ENCODE assay signal across 8 cellular contexts in the genomic region with DNA sequence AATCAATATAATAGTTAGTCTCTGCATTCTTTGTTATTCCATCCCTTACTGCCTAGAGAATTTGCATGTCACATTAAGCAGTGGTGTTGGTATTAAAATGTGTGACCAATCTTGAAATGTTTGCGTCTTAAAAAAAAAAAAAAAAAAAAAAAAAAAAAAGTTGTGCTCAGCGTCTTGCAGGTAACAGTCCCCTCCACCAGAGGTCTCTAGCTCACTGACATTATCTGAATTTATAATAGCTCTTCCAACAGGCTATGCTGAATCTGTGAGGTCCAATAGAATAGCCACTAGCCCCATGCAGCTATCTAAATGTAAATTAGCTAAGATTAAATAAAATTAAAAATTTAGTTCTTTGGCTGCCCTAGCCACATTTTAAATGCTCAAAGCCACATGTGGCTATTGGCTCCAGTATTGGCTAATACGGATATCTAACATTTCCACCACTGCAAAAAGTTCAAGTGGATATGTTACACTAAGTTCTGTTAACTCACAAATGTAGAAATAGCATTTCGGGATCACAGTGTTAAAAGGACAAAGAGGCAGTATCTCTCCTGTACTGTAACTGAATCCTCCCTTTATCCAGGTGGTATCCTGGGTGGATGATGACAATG. TPM values are rescaled to one million over a fixed set of nuclear protein-coding genes. Genes with fewer than 3 reads are reported as not detected.
DNase-seq lines count a peak whose midpoint lies in the region; ATAC-seq and TF ChIP-seq lines count a peak whose summit lies in the region.

No MANE protein-coding gene starts in this region.

- WGBS in liver = 33% methylated on average over 4 of the region's 4 CpGs

- no peak overlapping the region for H3K27ac ChIP-seq in breast epithelium
- H3K27ac ChIP-seq in liver (ENCODE audit: low read depth in 1 of 2, low read length in 2 of 2) = no peak overlapping the region

- intact Hi-C loops in breast epithelium (cut with DNase I; ENCODE audit: low total_unique reads) = no loop called here

- TF ChIP-seq RAD21 in liver (IDR thresholded peaks at IDR 0.05) = peak; percentile 72 to 78

- H3K9me3 ChIP-seq in breast epithelium (no peaks in the 10 kb centered on the region), liver (ENCODE audit: control insufficient read depth in 4 of 4, low read length in 3 of 4) (no peaks in the 10 kb centered on the region)

- no peaks in the 10 kb centered on the region for H3K27me3 ChIP-seq in breast epithelium
- peaks cover 0 to 2% (median 0%) of the 10 kb centered on the region in 4 donors for H3K27me3 ChIP-seq in liver (ENCODE audit: control insufficient read depth in 4 of 4, insufficient read depth in 4 of 4, low read length in 3 of 4)

- H3K9ac ChIP-seq in liver (ENCODE audit: low read depth in 1 of 2, low read length in 2 of 2) = no peak overlapping the region

- DNase-seq in activated CD4-positive, alpha-beta T cell treated with anti-CD3 and anti-CD28 coated beads for 48 hours = peak; percentile 8
- DNase-seq in activated CD4-positive, alpha-beta T cell treated with anti-CD3 and anti-CD28 coated beads for 4 hours = no peak
- DNase-seq in NCI-H526 (lab: John Stamatoyannopoulos, UW) (peak; percentile 13 to 72), breast epithelium (ENCODE audit: low spot score in 2 of 2) (no peak)
- no peak for DNase-seq in activated effector memory CD4-positive, alpha-beta T cell treated with anti-CD3 and anti-CD28 coated beads, Interleukin-2, amount 50 U/mL, for 16 hours

- H3K4me3 ChIP-seq in breast epithelium = no peak overlapping the region
- no peak overlapping the region for H3K4me3 ChIP-seq in liver (ENCODE audit: low read depth in 1 of 3, low read length in 3 of 3)

- TF ChIP-seq CTCF in breast epithelium (IDR thresholded peaks at IDR 0.05) = peak in 2 of 3 donors; percentile 37 to 56
- peak; percentile 75 for TF ChIP-seq CTCF in liver (IDR thresholded peaks at IDR 0.05; ENCODE audit: low read depth, low read length, missing input control)

- H3K36me3 ChIP-seq in breast epithelium (no peaks in the 10 kb centered on the region), liver (ENCODE audit: control insufficient read depth in 4 of 4, insufficient read depth in 3 of 4, low read depth in 1 of 4, low read length in 3 of 4) (no peaks in the 10 kb centered on the region)

- ATAC-seq in HG03469 (IDR thresholded peaks at IDR 0.05; ENCODE audit: unreplicated experiment) (peak; percentile 48), GM21737 (IDR thresholded peaks at IDR 0.05; ENCODE audit: unreplicated experiment) (no peak)

- H3K4me1 ChIP-seq in breast epithelium = no peaks in the 10 kb centered on the region
- H3K4me1 ChIP-seq in liver (ENCODE audit: control insufficient read depth in 4 of 4, insufficient read depth in 4 of 4, low read length in 3 of 4) = peaks cover 0 to 5% (median 0%) of the 10 kb centered on the region in 4 donors

- TF ChIP-seq POLR2A in breast epithelium (IDR thresholded peaks at IDR 0.05) = no peak

TF ChIP-seq in liver, 16 proteins besides CTCF, POLR2A, EP300 and RAD21:
- TF ChIP-seq, protein P1, sequence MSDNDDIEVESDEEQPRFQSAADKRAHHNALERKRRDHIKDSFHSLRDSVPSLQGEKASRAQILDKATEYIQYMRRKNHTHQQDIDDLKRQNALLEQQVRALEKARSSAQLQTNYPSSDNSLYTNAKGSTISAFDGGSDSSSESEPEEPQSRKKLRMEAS (IDR thresholded peaks at IDR 0.05) = no peak
- TF ChIP-seq RXRA (IDR thresholded peaks at IDR 0.05) (no peak), YY1 (IDR thresholded peaks at IDR 0.05) (no peak), HNF4A (conservative IDR thresholded peaks at IDR 0.05) (no peak), HNF4G (IDR thresholded peaks at IDR 0.05) (no peak)

RNA-seq across cellular contexts. Expression of a gene that starts 28.7 kb away (rescaled TPM):
- total RNA-seq in breast epithelium = under 1 TPM in 1 of 3 donors, not detected in 2; 0.73 TPM
- total RNA-seq in liver = under 1 TPM in 1 of 2 donors, not detected in 1; 0.33 TPM
- polyA plus RNA-seq in liver = not detected

RNA-seq across cellular contexts. Expression of a gene that starts 33.7 kb away (rescaled TPM):
- total RNA-seq in breast epithelium = not detected
- not detected for total RNA-seq in liver
- not detected for polyA plus RNA-seq in liver

Comparison
In these comparisons a context has a peak if more than half of its experiments do, and no peak if none do; other contexts are left out.
1. DNase-seq: peak in activated CD4-positive, alpha-beta T cell treated with anti-CD3 and anti-CD28 coated beads for 48 hours (single experiment) and NCI-H526 (2 of 2); none in activated CD4-positive, alpha-beta T cell treated with anti-CD3 and anti-CD28 coated beads for 4 hours (0 of 2), breast epithelium (0 of 2) and activated effector memory CD4-positive, alpha-beta T cell treated with anti-CD3 and anti-CD28 coated beads, Interleukin-2, amount 50 U/mL, for 16 hours (single experiment).